Comparison of ENCODE assay signal across 18 cellular contexts in genomic region chr19:5020368-5020767, GRCh38. TPM values are rescaled to one million over a fixed set of nuclear protein-coding genes. Genes with fewer than 3 reads are reported as not detected.
DNase-seq lines count a peak whose midpoint lies in the region; ATAC-seq, FAIRE-seq and TF ChIP-seq lines count a peak whose summit lies in the region.
"Had no signal": no experiment of that assay in that cellular context is flagged by ENCODE, and none has a peak within 500 bp of the region (broad histone marks: within the 10 kb centered on the region; RNA-seq: fewer than 3 reads in every experiment).

No MANE protein-coding gene starts in this region.

- H3K9me3 Mint-ChIP-seq in progenitor cell of endocrine pancreas (ENCODE audit: low read depth): no peaks in the 10 kb centered on the region
- H3K9me3 Mint-ChIP-seq: CD8-positive, alpha-beta T cell; IgD-negative memory B cell had no signal

- TF ChIP-seq CTCF in heart left ventricle (IDR thresholded peaks at IDR 0.05): no peak
- no peak for TF ChIP-seq CTCF in K562 (IDR thresholded peaks at IDR 0.05 in 2 of 3, conservative IDR thresholded peaks at IDR 0.05 in 1 of 3; ENCODE audit: insufficient read depth in 2 of 3, low read depth in 1 of 3, low read length in 3 of 3)
- no peak for TF ChIP-seq CTCF in progenitor cell of endocrine pancreas (IDR thresholded peaks at IDR 0.05; ENCODE audit: unreplicated experiment)
- TF ChIP-seq CTCF in mammary epithelial cell (conservative IDR thresholded peaks at IDR 0.05 in 1 of 2, IDR thresholded peaks at IDR 0.05 in 1 of 2; ENCODE audit: extremely low read depth in 1 of 2, insufficient read depth in 1 of 2, low read depth in 1 of 2, low read length in 2 of 2): no peak

- H3K27me3 ChIP-seq in right cardiac atrium (ENCODE audit: control insufficient read depth, insufficient read depth) (no peaks in the 10 kb centered on the region), heart left ventricle (no peaks in the 10 kb centered on the region), K562 (ENCODE audit: control insufficient read depth in 2 of 2, insufficient read depth in 2 of 2, low read length in 2 of 2) (no peaks in the 10 kb centered on the region), mammary epithelial cell (ENCODE audit: insufficient read depth, low read length) (no peaks in the 10 kb centered on the region), MG63 (no peaks in the 10 kb centered on the region)
- H3K27me3 ChIP-seq: BLaER1 treated with 17β-estradiol and CSF1 and Interleukin-3, amounts not matched to agents 10 nM and 100 nM had no signal

- H3K4me1 ChIP-seq in right cardiac atrium (ENCODE audit: control insufficient read depth, insufficient read depth, low read length) (no peaks in the 10 kb centered on the region), heart left ventricle (peaks cover 0 to 22% (median 15%) of the 10 kb centered on the region in 12 donors), K562 (replicated peaks in 1 of 2; ENCODE audit: control insufficient read depth in 2 of 2, insufficient read depth in 2 of 2, low read length in 2 of 2) (peaks cover 0 to 30% of the 10 kb centered on the region in 2 experiments; a peak in 2 of 5 replicates), mammary epithelial cell (ENCODE audit: insufficient read depth, low read length) (peaks cover 16% of the 10 kb centered on the region)
- H3K4me1 ChIP-seq: HAP-1 had no signal

- TF ChIP-seq RAD21 in K562 (CRISPR knock-in tag; conservative IDR thresholded peaks at IDR 0.05 in 1 of 2, IDR thresholded peaks at IDR 0.05 in 1 of 2): no peak

- H3K9me3 ChIP-seq in right cardiac atrium (ENCODE audit: control insufficient read depth, low read length) (no peaks in the 10 kb centered on the region), heart left ventricle (no peaks in the 10 kb centered on the region), K562 (replicated peaks; ENCODE audit: control insufficient read depth, insufficient read depth, low read depth, low read length) (peaks cover 6% of the 10 kb centered on the region), mammary epithelial cell (replicated peaks; ENCODE audit: insufficient read depth, low read length) (no peaks in the 10 kb centered on the region), MG63 (no peaks in the 10 kb centered on the region)
- H3K9me3 ChIP-seq: HAP-1 had no signal

- POLR2A ChIA-PET in K562 (lab: Yijun Ruan, JAX): no interaction called here

- in situ Hi-C loops in K562 (cut with MboI) (no loop called here), mammary epithelial cell (cut with MboI; ENCODE audit: low sequenced_read_pairs in 2 of 2) (no loop called here)

- dilution Hi-C loops in mammary epithelial cell (cut with HindIII; ENCODE audit: low sequenced_read_pairs): no loop called here

- no peak overlapping the region for H3K9ac ChIP-seq in K562 (ENCODE audit: insufficient read depth in 1 of 2, low read depth in 2 of 2, low read length in 2 of 2)
- H3K9ac ChIP-seq in mammary epithelial cell (ENCODE audit: insufficient read depth, low read length): no peak overlapping the region
- H3K9ac ChIP-seq: BLaER1 treated with 17β-estradiol and CSF1 and Interleukin-3, amounts not matched to agents 10 nM and 100 nM; GM23248 had no signal

- 86% methylated on average over 21 of the region's 21 CpGs for WGBS in right cardiac atrium
- WGBS in heart left ventricle, 4 donors: 83 to 92% (median 90%) methylated on average over 21 of the region's 21 CpGs
- 93% methylated on average over 21 of the region's 21 CpGs for WGBS in K562 (ENCODE audit: insufficient coverage, low coverage, missing lambda C conversion rate)
- 98% methylated on average over 14 of the region's 21 CpGs for WGBS in mammary epithelial cell (ENCODE audit: low coverage, missing lambda C conversion rate)

- intact Hi-C loops in right cardiac atrium (cut with DNase I): no loop called here
- intact Hi-C loops in heart left ventricle (cut with DNase I): loop anchor here in 4 of 10 donors (5.0 to 10.0 kb wide), 2 partner anchors 33 to 46 kb away; no protein-coding TSS in a partner anchor
- intact Hi-C loops in K562 (cut with micrococcal nuclease): no loop called here
- intact Hi-C loops in mammary epithelial cell (cut with micrococcal nuclease): no loop called here

- H3K36me3 Mint-ChIP-seq in progenitor cell of endocrine pancreas (ENCODE audit: insufficient read depth): peaks cover 5% of the 10 kb centered on the region

- no peak for TF ChIP-seq POLR2A in heart left ventricle (IDR thresholded peaks at IDR 0.05)
- no peak for TF ChIP-seq POLR2A in K562 (conservative IDR thresholded peaks at IDR 0.05)

- H3K4me3 ChIP-seq in right cardiac atrium (ENCODE audit: low read length) (no peak overlapping the region), heart left ventricle (no peak overlapping the region), K562 (no peak overlapping the region), mammary epithelial cell (replicated peaks in 1 of 3; ENCODE audit: insufficient read depth in 1 of 3, low read depth in 2 of 3, low read length in 3 of 3) (no peak overlapping the region), MG63 (no peak overlapping the region)
- H3K4me3 ChIP-seq: BLaER1 treated with 17β-estradiol and CSF1 and Interleukin-3, amounts not matched to agents 10 nM and 100 nM; GM23248; HAP-1 had no signal

- TF ChIP-seq EP300 in K562 (IDR thresholded peaks at IDR 0.05; ENCODE audit: low read length): no peak

- CTCF ChIA-PET in K562 (lab: Yijun Ruan, JAX; ENCODE audit: low intra/inter-chr PET ratio): no interaction called here
- CTCF ChIA-PET in mammary epithelial cell (lab: Charles Lee; ENCODE audit: low non-redundant PET): no interaction called here

- H4K20me1 ChIP-seq in K562 (replicated peaks; ENCODE audit: control insufficient read depth, insufficient read depth, low read length) (peaks cover 14% of the 10 kb centered on the region), mammary epithelial cell (ENCODE audit: insufficient read depth, low read length) (no peaks in the 10 kb centered on the region)

- peaks cover 47% of the 10 kb centered on the region for H3K79me2 ChIP-seq in K562 (ENCODE audit: control insufficient read depth, insufficient read depth, low read length)
- peaks cover 87% of the 10 kb centered on the region for H3K79me2 ChIP-seq in mammary epithelial cell (ENCODE audit: insufficient read depth, low read length)

- BruUV-seq in K562 (replicated peaks; lab: Mats Ljungman, UMichigan): TSS peak; percentile 33
- BruUV-seq in mammary epithelial cell (replicated peaks; lab: Mats Ljungman, UMichigan): no TSS peak

- H3K36me3 ChIP-seq in heart left ventricle: peaks cover 0 to 36% (median 21%) of the 10 kb centered on the region in 9 donors
- H3K36me3 ChIP-seq in K562 (ENCODE audit: control insufficient read depth, insufficient read depth, low read length): peaks cover 25% of the 10 kb centered on the region; the same call in 2 of the 3 replicates
- H3K36me3 ChIP-seq in mammary epithelial cell (ENCODE audit: insufficient read depth, low read length): no peaks in the 10 kb centered on the region
- no peaks in the 10 kb centered on the region for H3K36me3 ChIP-seq in MG63

- no peaks in the 10 kb centered on the region for H3K4me1 Mint-ChIP-seq in progenitor cell of endocrine pancreas (ENCODE audit: low read depth)
- H3K4me1 Mint-ChIP-seq: IgD-negative memory B cell had no signal

- peak overlapping the region; percentile 74 for H3K27ac Mint-ChIP-seq in progenitor cell of endocrine pancreas
- H3K27ac Mint-ChIP-seq: B cell; CD8-positive, alpha-beta T cell; IgD-negative memory B cell had no signal

- H3K4me2 ChIP-seq in K562 (ENCODE audit: insufficient read depth, low read length) (no peak overlapping the region), mammary epithelial cell (ENCODE audit: insufficient read depth, low read depth, low read length) (no peak overlapping the region)
- H3K4me2 ChIP-seq: BLaER1 treated with 17β-estradiol and CSF1 and Interleukin-3, amounts not matched to agents 10 nM and 100 nM had no signal

- no peak for ATAC-seq in right cardiac atrium
- no peak for ATAC-seq in heart left ventricle
- ATAC-seq in K562: no peak
- no peak for ATAC-seq in GM18867 (IDR thresholded peaks at IDR 0.05; ENCODE audit: unreplicated experiment)
- ATAC-seq: CD8-positive, alpha-beta T cell had no signal

- peaks cover 4% of the 10 kb centered on the region for H3K9me1 ChIP-seq in K562 (ENCODE audit: control insufficient read depth, insufficient read depth, low read length)

- peak in 2 of 3 donors; percentile 4 to 41 for DNase-seq in right cardiac atrium
- no peak for DNase-seq in heart left ventricle
- no peak for DNase-seq in K562 (ENCODE audit: extremely low read depth in 1 of 4, low spot score in 3 of 4)
- DNase-seq in progenitor cell of endocrine pancreas (ENCODE audit: low spot score, unreplicated experiment): no peak
- DNase-seq in mammary epithelial cell: no peak
- no peak for DNase-seq in MG63
- DNase-seq: Calu3; CD8-positive, alpha-beta T cell; DMS79 treated with DMSO at 0.1 percent for 48 hours; GF-D8; GM23248; KG1 had no signal

- no peak overlapping the region for H2AFZ ChIP-seq in K562 (ENCODE audit: low read depth, low read length)
- H2AFZ ChIP-seq in mammary epithelial cell (ENCODE audit: low read depth, low read length): no peak overlapping the region
- H2AFZ ChIP-seq: GM23248 had no signal

- FAIRE-seq in K562 (lab: Jason Lieb, UNC): no peak
- FAIRE-seq: GM19239 had no signal

- H3K27ac ChIP-seq in right cardiac atrium (ENCODE audit: low read length) (no peak overlapping the region), heart left ventricle (no peak overlapping the region), K562 (ENCODE audit: extremely low read depth, low read depth, low read length) (no peak overlapping the region), mammary epithelial cell (ENCODE audit: insufficient read depth, low read depth, low read length) (no peak overlapping the region)
- H3K27ac ChIP-seq: BLaER1 treated with 17β-estradiol and CSF1 and Interleukin-3, amounts not matched to agents 10 nM and 100 nM; GM23248 had no signal

- no peaks in the 10 kb centered on the region for H3K27me3 Mint-ChIP-seq in progenitor cell of endocrine pancreas
- H3K27me3 Mint-ChIP-seq: B cell, IgD-negative memory B cell had no signal

- H3K4me3 Mint-ChIP-seq in progenitor cell of endocrine pancreas (ENCODE audit: low read depth): no peak overlapping the region
- H3K4me3 Mint-ChIP-seq: B cell; CD8-positive, alpha-beta T cell; IgD-negative memory B cell had no signal

RNA-seq across cellular contexts. Expression of gene KDM4B, which starts 51.5 kb away (rescaled TPM):
- total RNA-seq in right cardiac atrium (10 to 100 TPM; 23.9 to 37.5 (median 30.8) TPM), heart left ventricle (10 to 100 TPM; 21.5 to 36.5 (median 28.1) TPM), K562 (2014; rRNA removed) (11.0 and 12.0 TPM in 2 replicates), K562 (2014; rRNA removed; fragmentation: Illumina TruSeq; extraction: Trizol) (3.6 and 4.5 TPM in 2 replicates), K562 (2015; rRNA removed; fragmentation: Illumina TruSeq; extraction: Trizol) (7.3 and 7.7 TPM in 2 replicates), K562 (2021) (29.9 TPM in 2 replicates), progenitor cell of endocrine pancreas (59.6 TPM in 2 replicates), mammary epithelial cell (10 to 100 TPM; 20.3 to 33.5 TPM)
- polyA plus RNA-seq in right cardiac atrium (18.8 TPM), heart left ventricle (10 to 100 TPM; 22.6 to 24.3 TPM), K562 (2011; rRNA removed) (11.2 and 20.3 TPM in 2 replicates), K562 (2014; fragmentation: Illumina TruSeq; extraction: Trizol) (5.1 and 10.5 TPM in 2 replicates), K562 (2014; fragmentation: Nextera tagmentation; extraction: Ambion mirVana) (under 1 TPM; 0.21 to 0.25 TPM), K562 (2014; rRNA removed) (11.5 and 13.7 TPM in 2 replicates), mammary epithelial cell (9.0 TPM)
- 107 and 202 TPM in 2 replicates for total RNA-seq in K562 (2011; cell fraction: chromatin; rRNA removed; ENCODE audit: low replicate concordance)
- 89.1 and 93.6 TPM in 2 replicates for total RNA-seq in K562 (2011; cell fraction: nucleolus; rRNA removed)
- 45.3 and 67.9 TPM in 2 replicates for total RNA-seq in K562 (2011; cell fraction: nucleoplasm; rRNA removed)
- 10.4 and 17.7 TPM in 2 replicates for polyA plus RNA-seq in K562 (2011; cell fraction: cytosol; rRNA removed)
- 25.6 and 35.2 TPM in 2 replicates for polyA plus RNA-seq in K562 (2011; cell fraction: nucleus; rRNA removed)
- 16.8 and 24.0 TPM in 2 replicates for polyA plus RNA-seq in K562 (2012)
- polyA minus RNA-seq in K562 (2011; rRNA and poly(A)+ RNA removed): 10.5 and 14.0 TPM in 2 replicates
- polyA minus RNA-seq in K562 (2011; cell fraction: cytosol; rRNA and poly(A)+ RNA removed): 34.8 and 59.5 TPM in 2 replicates
- 26.9 and 35.7 TPM in 2 replicates for polyA minus RNA-seq in K562 (2011; cell fraction: nucleus; rRNA and poly(A)+ RNA removed)
- polyA minus RNA-seq in mammary epithelial cell: 46.2 TPM
- total RNA-seq in MG63 (2014; rRNA removed; shearing (Covaris generic); ENCODE audit: low replicate concordance): 10.3 and 23.5 TPM in 2 replicates

Comparison
In these comparisons a context has a peak if more than half of its experiments do, and no peak if none do; other contexts are left out.
1. DNase-seq: peak in right cardiac atrium (2 of 3); none in heart left ventricle (0 of 5), K562 (0 of 4), progenitor cell of endocrine pancreas (single experiment), mammary epithelial cell (single experiment) and MG63 (single experiment).